Comparison of ENCODE assay signal across 8 cellular contexts in genomic region chr6:32190054-32190945, GRCh38. TPM values are rescaled to one million over a fixed set of nuclear protein-coding genes. Genes with fewer than 3 reads are reported as not detected.
DNase-seq lines count a peak whose midpoint lies in the region; FAIRE-seq and TF ChIP-seq lines count a peak whose summit lies in the region.

A gene with protein sequence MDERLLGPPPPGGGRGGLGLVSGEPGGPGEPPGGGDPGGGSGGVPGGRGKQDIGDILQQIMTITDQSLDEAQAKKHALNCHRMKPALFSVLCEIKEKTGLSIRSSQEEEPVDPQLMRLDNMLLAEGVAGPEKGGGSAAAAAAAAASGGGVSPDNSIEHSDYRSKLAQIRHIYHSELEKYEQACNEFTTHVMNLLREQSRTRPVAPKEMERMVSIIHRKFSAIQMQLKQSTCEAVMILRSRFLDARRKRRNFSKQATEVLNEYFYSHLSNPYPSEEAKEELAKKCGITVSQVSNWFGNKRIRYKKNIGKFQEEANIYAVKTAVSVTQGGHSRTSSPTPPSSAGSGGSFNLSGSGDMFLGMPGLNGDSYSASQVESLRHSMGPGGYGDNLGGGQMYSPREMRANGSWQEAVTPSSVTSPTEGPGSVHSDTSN (minus strand): TSS chr6:32190202. CDS start chr6:32189915, 287 bp downstream.

- H3K27me3 ChIP-seq in NT2/D1 (ENCODE audit: insufficient read depth, insufficient read length) (no peaks in the 10 kb centered on the region), H1 (replicated peaks in 1 of 4; ENCODE audit: control insufficient read depth in 3 of 4, extremely low read depth in 1 of 4, insufficient read depth in 3 of 4, low read length in 3 of 4) (no peaks in the 10 kb centered on the region), mesenchymal stem cell (ENCODE audit: control insufficient read depth in 1 of 2, insufficient read depth in 1 of 2, low read length in 2 of 2) (no peaks in the 10 kb centered on the region)

- H3K4me2 ChIP-seq in H1 (ENCODE audit: insufficient read depth in 1 of 2, low read depth in 2 of 2, low read length in 2 of 2) = peak within 1 kb of the TSS; percentile 81 to 90
- H3K4me2 ChIP-seq in mesenchymal stem cell (ENCODE audit: low read length, poor library complexity, severe bottlenecking) = peak within 1 kb of the TSS; percentile 83

- H3K9me3 ChIP-seq in NT2/D1 (ENCODE audit: insufficient read depth, low read length) (no peaks in the 10 kb centered on the region), H1 (ENCODE audit: insufficient read depth in 2 of 2, low read depth in 1 of 2, low read length in 1 of 2) (no peaks in the 10 kb centered on the region), mesenchymal stem cell (ENCODE audit: control insufficient read depth, low read length) (no peaks in the 10 kb centered on the region)

- CTCF ChIA-PET in H1 (lab: Charles Lee; ENCODE audit: partially characterized antibody) = interaction anchor here (1.1 to 2.5 kb wide), 6 partner anchors 7 to 72 kb away, joined by 3 to 12 read pairs (median 6); partner anchors contain the start of gene RNF5

- H4K5ac ChIP-seq in H1 (ENCODE audit: insufficient read length, low read depth, low read length) = peak within 1 kb of the TSS; percentile 0

- H2AK5ac ChIP-seq in H1 (ENCODE audit: low read depth, low read length) (peak within 1 kb of the TSS; percentile 17; the same call in 1 of the 2 replicates), mesenchymal stem cell (ENCODE audit: low read length, severe bottlenecking) (peak within 1 kb of the TSS; percentile 84)

- H3K79me1 ChIP-seq in H1 (ENCODE audit: low read depth, low read length) (peaks cover 2% of the 10 kb centered on the region; the same call in 1 of the 2 replicates), mesenchymal stem cell (replicated peaks; ENCODE audit: low read length, poor library complexity, severe bottlenecking) (peaks cover 14% of the 10 kb centered on the region)

- H3K36me3 ChIP-seq in NT2/D1 (ENCODE audit: insufficient read depth, insufficient read length, low read length) (peaks cover 22% of the 10 kb centered on the region), H1 (ENCODE audit: control insufficient read depth in 2 of 4, insufficient read depth in 4 of 4, low read length in 3 of 4) (peaks cover 2 to 18% (median 14%) of the 10 kb centered on the region in 4 experiments; a peak in 7 of 8 replicates), mesenchymal stem cell (ENCODE audit: control insufficient read depth in 1 of 2, insufficient read depth in 2 of 2, low read depth in 1 of 2, low read length in 2 of 2) (peaks cover 24 to 27% of the 10 kb centered on the region in 2 experiments)

- H3K56ac ChIP-seq in H1 (replicated peaks; ENCODE audit: insufficient read length, low read depth, low read length) = no peak within 1 kb of the TSS

- H3K9ac ChIP-seq in NT2/D1 (ENCODE audit: insufficient read length, low read depth) = peak within 1 kb of the TSS; percentile 83
- peak within 1 kb of the TSS; percentile 38 to 80 (median 60); a peak in 6 of 7 replicates for H3K9ac ChIP-seq in H1 (replicated peaks in 1 of 4; ENCODE audit: extremely low read depth in 1 of 4, low read depth in 3 of 4, low read length in 3 of 4)
- H3K9ac ChIP-seq in mesenchymal stem cell (ENCODE audit: low read length) = peak within 1 kb of the TSS; percentile 95

- peaks cover 8% of the 10 kb centered on the region for H3K23me2 ChIP-seq in H1 (ENCODE audit: low read depth, low read length)

- POLR2A ChIA-PET in H1 (lab: Charles Lee; ENCODE audit: partially characterized antibody) = interaction anchor here (0.6 to 13.3 kb wide), 10 partner anchors 11 to 90 kb away, joined by 3 to 194 read pairs (median 4); partner anchors contain the start of genes AGPAT1, PRRT1 and RNF5

- H3K23ac ChIP-seq in H1 (ENCODE audit: insufficient read length) = no peak within 1 kb of the TSS
- H3K23ac ChIP-seq in mesenchymal stem cell (ENCODE audit: low read length in 2 of 2) = peak within 1 kb of the TSS in 1 of 2 experiments; percentile 57

- H3K4me1 ChIP-seq in NT2/D1 (ENCODE audit: insufficient read depth, insufficient read length) = peaks cover 8% of the 10 kb centered on the region
- H3K4me1 ChIP-seq in H1 (replicated peaks in 1 of 4; ENCODE audit: control insufficient read depth in 3 of 4, insufficient read depth in 4 of 4, low read length in 3 of 4) = peaks cover 8 to 36% (median 18%) of the 10 kb centered on the region in 4 experiments
- peaks cover 37% of the 10 kb centered on the region for H3K4me1 ChIP-seq in mesenchymal stem cell (ENCODE audit: control insufficient read depth, insufficient read depth, low read depth, low read length)

- H4K91ac ChIP-seq in H1 (replicated peaks; ENCODE audit: insufficient read length, low read length) (peak within 1 kb of the TSS; percentile 20), mesenchymal stem cell (ENCODE audit: low read length) (peak within 1 kb of the TSS; percentile 97)

- H3K4me3 ChIP-seq in NT2/D1 (ENCODE audit: insufficient read length, low read depth) = peak within 1 kb of the TSS; percentile 58
- peak within 1 kb of the TSS; percentile 30 to 87 (median 64) for H3K4me3 ChIP-seq in H1 (ENCODE audit: extremely low read depth in 1 of 4, insufficient read depth in 2 of 4, low read depth in 3 of 4, low read length in 4 of 4)
- H3K4me3 ChIP-seq in mesenchymal stem cell (ENCODE audit: insufficient read depth in 1 of 2, low read depth in 1 of 2, low read length in 2 of 2) = peak within 1 kb of the TSS; percentile 66 to 94

- DNase-seq in AG20443 (ENCODE audit: low spot score) (peak; percentile 74), GM19240 (ENCODE audit: insufficient read length, low spot score) (peak; percentile 33), HT-29 (ENCODE audit: low spot score) (peak; percentile 73), NT2/D1 (ENCODE audit: low read depth, low spot score) (peak; percentile 66), H1 (ENCODE audit: low read depth in 1 of 2, low spot score in 2 of 2) (peak; percentile 65 to 70), mesenchymal stem cell (peak; percentile 94)
- DNase-seq in activated CD8-positive, alpha-beta memory T cell treated with anti-CD3 and anti-CD28 coated beads for 48 hours (ENCODE audit: low read depth in 2 of 3, low spot score in 2 of 3) = peak in 2 of 3 experiments; percentile 55
- DNase-seq in stimulated activated CD8-positive, alpha-beta memory T cell treated with anti-CD3 and anti-CD28 coated beads, Interleukin-12 subunit alpha, Interleukin-12 subunit beta, amount 100 ng/mL, for 24 hours (ENCODE audit: extremely low read depth) = peak; percentile 65

- H3K18ac ChIP-seq in H1 (ENCODE audit: extremely low read depth, low read length) = peak within 1 kb of the TSS; percentile 75
- H3K18ac ChIP-seq in mesenchymal stem cell (ENCODE audit: low read depth in 1 of 2, low read length in 2 of 2) = peak within 1 kb of the TSS; percentile 96 to 97

- no peak within 1 kb of the TSS for H2AFZ ChIP-seq in H1 (ENCODE audit: low read length)
- H2AFZ ChIP-seq in mesenchymal stem cell (ENCODE audit: low read depth, low read length) = no peak within 1 kb of the TSS

- H3K4ac ChIP-seq in H1 (replicated peaks; ENCODE audit: insufficient read length, low read depth, low read length) (peak within 1 kb of the TSS; percentile 80), mesenchymal stem cell (ENCODE audit: low read depth in 1 of 2, low read length in 2 of 2) (peak within 1 kb of the TSS; percentile 87 to 93)

- WGBS in H1 (ENCODE audit: extremely low coverage in 1 of 2, insufficient coverage in 1 of 2, insufficient read length in 1 of 2, insufficient replicate concordance in 2 of 2, low coverage in 1 of 2, low lambda C conversion rate in 2 of 2, missing lambda C conversion rate in 1 of 2), 2 experiments = 7% methylated on average over 11 of the region's 25 CpGs; no CpG with 5 or more reads in 1 of the 2 experiments
- 0% methylated on average over 16 of the region's 25 CpGs for WGBS in mesenchymal stem cell

- peaks cover 0 to 13% of the 10 kb centered on the region in 2 experiments; a peak in 2 of 4 replicates for H3K79me2 ChIP-seq in H1 (ENCODE audit: control insufficient read depth in 1 of 2, insufficient read depth in 2 of 2, low read length in 2 of 2)

- 0 out of 2 replicates have a peak within 1 kb of the TSS, but pooled peaks have one; percentile 48 for H2BK20ac ChIP-seq in H1 (ENCODE audit: low read length)

- H2BK12ac ChIP-seq in H1 (ENCODE audit: low read depth, low read length) = peak within 1 kb of the TSS; percentile 92; the same call in 1 of the 2 replicates
- H2BK12ac ChIP-seq in mesenchymal stem cell (ENCODE audit: low read length in 2 of 2) = peak within 1 kb of the TSS; percentile 84 to 98

- no peak for TF ChIP-seq EP300 in H1 (IDR thresholded peaks at IDR 0.05; ENCODE audit: borderline replicate concordance in 1 of 2, low read depth in 2 of 2, low read length in 2 of 2)

- H2BK15ac ChIP-seq in H1 (ENCODE audit: low read length) = peak within 1 kb of the TSS; percentile 67; the same call in 1 of the 2 replicates
- H2BK15ac ChIP-seq in mesenchymal stem cell (ENCODE audit: low read depth, poor library complexity, severe bottlenecking) = peak within 1 kb of the TSS; percentile 96

- peak within 1 kb of the TSS; percentile 50 for H2BK120ac ChIP-seq in H1 (replicated peaks; ENCODE audit: low read depth, low read length)
- peak within 1 kb of the TSS; percentile 99 for H2BK120ac ChIP-seq in mesenchymal stem cell (ENCODE audit: low read depth, low read length)

- H3K14ac ChIP-seq in H1 (ENCODE audit: insufficient read length) = no peak within 1 kb of the TSS
- H3K14ac ChIP-seq in mesenchymal stem cell (ENCODE audit: low read length in 2 of 2) = peak within 1 kb of the TSS; percentile 87 to 92

- FAIRE-seq in H1 (lab: Jason Lieb, UNC) = no peak

- H3K27ac ChIP-seq in H1 (ENCODE audit: low read depth, low read length) (peak within 1 kb of the TSS; percentile 76), mesenchymal stem cell (ENCODE audit: low read length, poor library complexity, severe bottlenecking) (peak within 1 kb of the TSS; percentile 79)

- TF ChIP-seq POLR2A in H1 (IDR thresholded peaks at IDR 0.05; ENCODE audit: control extremely low read depth in 1 of 2, low read depth in 2 of 2, low read length in 2 of 2) = no peak; a peak in 1 of 3 replicates

- no peak for TF ChIP-seq RAD21 in H1 (IDR thresholded peaks at IDR 0.05 in 1 of 2, conservative IDR thresholded peaks at IDR 0.05 in 1 of 2; ENCODE audit: low read depth in 2 of 2, low read length in 2 of 2)

- peak within 1 kb of the TSS; percentile 55; the same call in 1 of the 2 replicates for H2BK5ac ChIP-seq in H1 (ENCODE audit: low read depth, low read length)
- peak within 1 kb of the TSS; percentile 81 for H2BK5ac ChIP-seq in mesenchymal stem cell (ENCODE audit: low read depth, low read length, poor library complexity, severe bottlenecking)

- TF ChIP-seq CTCF in H1 (IDR thresholded peaks at IDR 0.05; ENCODE audit: control extremely low read depth in 1 of 3, insufficient read depth in 1 of 3, low read depth in 1 of 3, low read length in 3 of 3) = no peak

- H4K8ac ChIP-seq in H1 (ENCODE audit: extremely low read depth, insufficient read depth, low read length) (no peak within 1 kb of the TSS; the same call in 1 of the 2 replicates), mesenchymal stem cell (ENCODE audit: low read length) (peak within 1 kb of the TSS; percentile 93)

- peaks cover 0 to 3% of the 10 kb centered on the region in 2 experiments for H4K20me1 ChIP-seq in H1 (replicated peaks in 1 of 2; ENCODE audit: control insufficient read depth in 1 of 2, insufficient read depth in 2 of 2, low read length in 2 of 2)

RNA-seq across cellular contexts. Expression of the gene that starts here (rescaled TPM):
- total RNA-seq in HT-29 (2014; rRNA removed; shearing (Covaris generic)) = 16.6 and 18.7 TPM in 2 replicates
- 130 and 133 TPM in 2 replicates for total RNA-seq in H1 (2021; fragmentation: NEBNext Ultra II Directional; extraction: Animal tissue kit (Norgen Biotek cat#: 25700))
- 102 and 109 TPM in 2 replicates for polyA plus RNA-seq in H1 (2011; rRNA removed)
- 124 TPM for polyA plus RNA-seq in H1 (2011; cell fraction: cytosol; rRNA removed)
- 287 TPM for polyA plus RNA-seq in H1 (2011; cell fraction: nucleus; rRNA removed)
- 114 to 152 TPM (median 137 TPM) in 4 replicates for polyA plus RNA-seq in H1 (2012, experiment 1 of 2)
- polyA plus RNA-seq in H1 (2012, experiment 2 of 2) = 73.3 TPM
- 77.2 TPM for polyA plus RNA-seq in H1 (2013, experiment 1 of 2)
- polyA plus RNA-seq in H1 (2013, experiment 2 of 2) = 72.5 TPM
- polyA minus RNA-seq in H1 (2011; rRNA and poly(A)+ RNA removed) = 105 and 121 TPM in 2 replicates
- polyA minus RNA-seq in H1 (2011; cell fraction: cytosol; rRNA and poly(A)+ RNA removed) = 63.4 TPM
- 68.9 TPM for polyA minus RNA-seq in H1 (2011; cell fraction: nucleus; rRNA and poly(A)+ RNA removed)
- polyA plus RNA-seq in mesenchymal stem cell (2013, experiment 1 of 2) = 81.5 TPM
- polyA plus RNA-seq in mesenchymal stem cell (2013, experiment 2 of 2) = 78.7 TPM

Comparison
In these comparisons a context has a peak if more than half of its experiments do, and no peak if none do; other contexts are left out.
1. Peak in every context shown above with its lines: DNase-seq, H3K4me3 ChIP-seq and H3K27ac ChIP-seq.
2. DNase-seq: peak in every context shown above with its lines; median percentile 94 in mesenchymal stem cell; 74 in AG20443; 73 in HT-29; 68 in H1; 66 in NT2/D1; 65 in stimulated activated CD8-positive, alpha-beta memory T cell treated with anti-CD3 and anti-CD28 coated beads, Interleukin-12 subunit alpha, Interleukin-12 subunit beta, amount 100 ng/mL, for 24 hours; 55 in activated CD8-positive, alpha-beta memory T cell treated with anti-CD3 and anti-CD28 coated beads for 48 hours; 33 in GM19240.